2 cellular contexts compared by ENCODE assay signal in genomic region chr17:7474767-7475166, GRCh38.
A peak's percentile ranks its signal among the peaks of the same experiment; 100 is the strongest.
TF ChIP-seq lines count a peak whose summit lies in the region.

No MANE protein-coding gene starts in this region.

TF ChIP-seq in Ishikawa, 13 proteins besides CTCF, POLR2A, EP300 and RAD21:
- peak; percentile 35; the same call in 1 of the 2 replicates for TF ChIP-seq TEAD4 (IDR thresholded peaks at IDR 0.05)
- peak; percentile 81 for TF ChIP-seq CEBPB (IDR thresholded peaks at IDR 0.05)

TF ChIP-seq in HepG2, 621 proteins besides CTCF, POLR2A, EP300 and RAD21:
- peak; percentile 76 for TF ChIP-seq ZEB1 (IDR thresholded peaks at IDR 0.05; ENCODE audit: insufficient replicate concordance, low read depth)
- TF ChIP-seq ZNF687 (CRISPR knock-in tag; IDR thresholded peaks at IDR 0.05): peak; percentile 25; the same call in 1 of the 2 replicates
- peak; percentile 77 for TF ChIP-seq CEBPB (IDR thresholded peaks at IDR 0.05; ENCODE audit: borderline replicate concordance, low read depth, low read length)
- TF ChIP-seq ZBTB33 (CRISPR knock-in tag; IDR thresholded peaks at IDR 0.05): peak; percentile 85; the same call in 1 of the 2 replicates
- peak; percentile 93 for TF ChIP-seq TEAD3 (CRISPR knock-in tag; optimal IDR thresholded peaks at IDR 0.05; ENCODE audit: borderline replicate concordance)
- TF ChIP-seq TMF1 (CRISPR knock-in tag; IDR thresholded peaks at IDR 0.05; ENCODE audit: low read depth): 0 out of 2 replicates have a peak, but pooled peaks have one; percentile 27
- TF ChIP-seq ZNF362 (CRISPR knock-in tag; IDR thresholded peaks at IDR 0.05; ENCODE audit: borderline replicate concordance): peak; percentile 84; the same call in 1 of the 2 replicates
- 0 out of 2 replicates have a peak, but pooled peaks have one; percentile 9 for TF ChIP-seq GATAD2A (CRISPR knock-in tag; IDR thresholded peaks at IDR 0.05)
- 0 out of 2 replicates have a peak, but pooled peaks have one; percentile 15 for TF ChIP-seq ZNF414 (CRISPR knock-in tag; IDR thresholded peaks at IDR 0.05)
- 0 out of 2 replicates have a peak, but pooled peaks have one; percentile 32 for TF ChIP-seq ARID2 (CRISPR knock-in tag; IDR thresholded peaks at IDR 0.05; ENCODE audit: borderline replicate concordance)
- peak; percentile 88 for TF ChIP-seq CEBPG (CRISPR knock-in tag; IDR thresholded peaks at IDR 0.05)
- peak; percentile 8 for TF ChIP-seq YY1 (IDR thresholded peaks at IDR 0.05; ENCODE audit: insufficient read depth, insufficient replicate concordance, low read depth, low read length)
- TF ChIP-seq BRF2 (CRISPR knock-in tag; IDR thresholded peaks at IDR 0.05): peak; percentile 31; the same call in 1 of the 2 replicates
- 0 out of 2 replicates have a peak, but pooled peaks have one; percentile 37 for TF ChIP-seq ZNF292 (CRISPR knock-in tag; IDR thresholded peaks at IDR 0.05; ENCODE audit: borderline replicate concordance, low read depth)
- peak; percentile 39; the same call in 1 of the 2 replicates for TF ChIP-seq HOXA3 (CRISPR knock-in tag; IDR thresholded peaks at IDR 0.05)
- TF ChIP-seq ZNF460 (CRISPR knock-in tag; IDR thresholded peaks at IDR 0.05; ENCODE audit: borderline replicate concordance): peak; percentile 47; the same call in 1 of the 2 replicates
- 0 out of 2 replicates have a peak, but pooled peaks have one; percentile 27 for TF ChIP-seq TARDBP (CRISPR knock-in tag; IDR thresholded peaks at IDR 0.05)
- 0 out of 2 replicates have a peak, but pooled peaks have one; percentile 24 for TF ChIP-seq SAP130 (CRISPR knock-in tag; IDR thresholded peaks at IDR 0.05; ENCODE audit: low read depth)
- TF ChIP-seq MYC (CRISPR knock-in tag; IDR thresholded peaks at IDR 0.05; ENCODE audit: borderline replicate concordance): 0 out of 2 replicates have a peak, but pooled peaks have one; percentile 25
